Comparison of ENCODE assay signal across 9 cellular contexts in genomic region chr2:157256621-157257020, GRCh38. TPM values are rescaled to one million over a fixed set of nuclear protein-coding genes. Genes with fewer than 3 reads are reported as not detected.
DNase-seq lines count a peak whose midpoint lies in the region; ATAC-seq and TF ChIP-seq lines count a peak whose summit lies in the region.
"Had no signal": no experiment of that assay in that cellular context is flagged by ENCODE, and none has a peak within 500 bp of the region (broad histone marks: within the 10 kb centered on the region; RNA-seq: fewer than 3 reads in every experiment).

No MANE protein-coding gene starts in this region.

- peaks cover 9% of the 10 kb centered on the region for H3K4me1 ChIP-seq in endodermal cell (ENCODE audit: control insufficient read depth, insufficient read depth, low read length)

- H3K36me3 Mint-ChIP-seq in endodermal cell (ENCODE audit: low read depth): no peaks in the 10 kb centered on the region

- peaks cover 23% of the 10 kb centered on the region for H3K4me1 Mint-ChIP-seq in endodermal cell

- H3K27me3 Mint-ChIP-seq in endodermal cell (ENCODE audit: insufficient read depth): no peaks in the 10 kb centered on the region

- TF ChIP-seq CTCF in endodermal cell (conservative IDR thresholded peaks at IDR 0.05): no peak

- no peaks in the 10 kb centered on the region for H3K9me3 Mint-ChIP-seq in endodermal cell

- no peaks in the 10 kb centered on the region for H3K36me3 ChIP-seq in endodermal cell (ENCODE audit: control insufficient read depth, insufficient read depth, low read length)

- peak; percentile 100 for ATAC-seq in GM18519 (IDR thresholded peaks at IDR 0.05; ENCODE audit: low FRiP score, unreplicated experiment)
- peak; percentile 97 for ATAC-seq in GM21390 (IDR thresholded peaks at IDR 0.05; ENCODE audit: unreplicated experiment)
- peak; percentile 98 for ATAC-seq in HG03159 (IDR thresholded peaks at IDR 0.05; ENCODE audit: unreplicated experiment)

- WGBS in endodermal cell (ENCODE audit: insufficient coverage in 1 of 2, insufficient read length in 1 of 2), 2 experiments: 94% methylated on average over 3 of the region's 3 CpGs; no CpG with 5 or more reads in 1 of the 2 experiments

- no peaks in the 10 kb centered on the region for H3K9me3 ChIP-seq in endodermal cell (ENCODE audit: control insufficient read depth, low read length)

- no peak overlapping the region for H3K4me3 Mint-ChIP-seq in endodermal cell

- no peak overlapping the region for H3K4me3 ChIP-seq in endodermal cell (ENCODE audit: low read length)

- peak; percentile 34 to 53 for DNase-seq in erythroblast (lab: John Stamatoyannopoulos, UW)
- DNase-seq in NCI-H128 (lab: John Stamatoyannopoulos, UW; ENCODE audit: unreplicated experiment): no peak
- no peak for DNase-seq in endodermal cell
- no peak for DNase-seq in RPMI8226
- DNase-seq in NCI-H526 (lab: John Stamatoyannopoulos, UW): no peak

- no peak for TF ChIP-seq POLR2A in erythroblast (IDR thresholded peaks at IDR 0.05; ENCODE audit: low read length)

- H3K27ac Mint-ChIP-seq in endodermal cell: no peak overlapping the region

- H3K27me3 ChIP-seq in endodermal cell (ENCODE audit: control insufficient read depth, insufficient read depth, low read length, poor library complexity, severe bottlenecking): no peaks in the 10 kb centered on the region

- no peak overlapping the region for H3K27ac ChIP-seq in endodermal cell (ENCODE audit: low read depth, low read length)

- H3K9ac ChIP-seq in endodermal cell (ENCODE audit: extremely low read depth, low read length, poor library complexity, severe bottlenecking): no peak overlapping the region

RNA-seq across cellular contexts. Expression of gene GALNT5, which starts 0.9 kb away (rescaled TPM):
- under 1 TPM in 1 of 2 donors, not detected in 1; 0.11 TPM for total RNA-seq in endodermal cell
- 0.78 TPM for polyA plus RNA-seq in endodermal cell (2013, experiment 1 of 2)
- 0.21 TPM for polyA plus RNA-seq in endodermal cell (2013, experiment 2 of 2)
- total RNA-seq: endothelial cell of umbilical vein had no signal
- polyA plus RNA-seq: endothelial cell of umbilical vein had no signal

Comparison
In these comparisons a context has a peak if more than half of its experiments do, and no peak if none do; other contexts are left out.
1. DNase-seq: peak in erythroblast (2 of 2); none in NCI-H128 (single experiment), endodermal cell (single experiment), RPMI8226 (single experiment) and NCI-H526 (0 of 2).
2. Peak in every context shown above with its lines, with median percentiles within 50 percentile points of each other: ATAC-seq.